22 cellular contexts compared by ENCODE assay signal in the genomic region with DNA sequence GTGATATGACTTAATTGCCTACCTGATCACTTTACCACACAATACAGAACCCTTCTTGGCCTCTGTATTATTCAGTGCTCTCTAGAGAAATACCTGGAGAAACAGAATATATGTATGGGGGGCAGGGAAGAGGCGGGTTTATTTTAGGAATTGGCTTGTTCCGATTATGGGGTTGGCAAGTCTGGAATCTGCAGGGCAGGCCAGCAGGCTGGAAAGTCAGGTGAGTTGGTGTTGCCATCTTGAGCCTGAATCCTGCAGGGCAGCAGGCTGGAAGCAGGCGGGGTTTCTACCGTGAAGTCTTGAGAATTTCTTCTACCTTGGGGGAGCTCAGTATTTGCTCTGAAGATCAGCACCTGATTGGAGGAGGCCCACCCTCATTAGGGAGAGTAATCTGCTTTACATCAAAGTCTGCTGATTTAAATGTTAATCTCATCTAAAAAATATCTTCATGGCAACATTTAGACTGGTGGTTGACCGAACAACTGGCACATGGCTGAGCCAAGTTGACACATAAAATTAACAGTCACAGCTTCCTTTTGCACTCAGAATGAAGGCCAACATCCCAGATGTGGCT.
DNase-seq lines count a peak whose midpoint lies in the region; ATAC-seq and TF ChIP-seq lines count a peak whose summit lies in the region.
"Had no signal": no experiment of that assay in that cellular context is flagged by ENCODE, and none has a peak within 500 bp of the region (broad histone marks: within the 10 kb centered on the region; RNA-seq: fewer than 3 reads in every experiment).

No MANE protein-coding gene starts in this region.

- H3K36me3 Mint-ChIP-seq in Caco-2 (ENCODE audit: insufficient read depth, unreplicated experiment), result peaks cover 5% of the 10 kb centered on the region
- H3K36me3 Mint-ChIP-seq in memory B cell, result peaks cover 24% of the 10 kb centered on the region

- no peak for TF ChIP-seq CTCF in Caco-2 (IDR thresholded peaks at IDR 0.05; ENCODE audit: insufficient read depth in 1 of 2, low read depth in 1 of 2, low read length in 1 of 2, severe bottlenecking in 1 of 2, unreplicated experiment in 1 of 2)

- H3K27me3 ChIP-seq in Caco-2 (replicated peaks; ENCODE audit: control insufficient read depth, insufficient read depth, low read length), result no peaks in the 10 kb centered on the region
- H3K27me3 ChIP-seq: BE2C, Peyer's patch had no signal

- CTCF ChIA-PET in Caco-2 (lab: Charles Lee), result no interaction called here

- peaks cover 5% of the 10 kb centered on the region for H3K4me1 Mint-ChIP-seq in Caco-2 (ENCODE audit: low read depth, unreplicated experiment)
- H3K4me1 Mint-ChIP-seq in memory B cell, result peaks cover 40% of the 10 kb centered on the region

- H3K36me3 ChIP-seq in Caco-2 (ENCODE audit: control insufficient read depth, insufficient read depth, low read length), result no peaks in the 10 kb centered on the region
- H3K36me3 ChIP-seq: BE2C, HAP-1, Peyer's patch had no signal

- intact Hi-C loops in Caco-2 (cut with micrococcal nuclease; ENCODE audit: unreplicated experiment), result no loop called here

- no peaks in the 10 kb centered on the region for H3K27me3 Mint-ChIP-seq in Caco-2 (ENCODE audit: insufficient read depth, unreplicated experiment)
- no peaks in the 10 kb centered on the region for H3K27me3 Mint-ChIP-seq in memory B cell

- 0 out of 2 replicates have a peak, but pooled peaks cover 9% of the 10 kb centered on the region for H3K4me1 ChIP-seq in Caco-2
- H3K4me1 ChIP-seq: BE2C had no signal

- BruUV-seq in Caco-2 (replicated peaks; lab: Mats Ljungman, UMichigan), result no TSS peak

- peak; percentile 26 for DNase-seq in activated CD8-positive, alpha-beta memory T cell treated with anti-CD3 and anti-CD28 coated beads for 24 hours
- no peak for DNase-seq in activated CD8-positive, alpha-beta memory T cell treated with anti-CD3 and anti-CD28 coated beads, Interleukin-2, amount 50 U/mL, for 48 hours
- DNase-seq in Caco-2, result no peak
- DNase-seq in cerebellar cortex (ENCODE audit: low spot score), result peak; percentile 73
- DNase-seq in memory B cell (ENCODE audit: low spot score in 2 of 2), result no peak
- no peak for DNase-seq in activated CD4-positive, alpha-beta T cell treated with anti-CD3 and anti-CD28 coated beads, Interleukin-2, amount 50 U/mL, for 4 hours
- DNase-seq in NCI-H2227 (lab: John Stamatoyannopoulos, UW; ENCODE audit: unreplicated experiment), result no peak
- DNase-seq: BE2C; CD4-positive, CD25-positive, alpha-beta regulatory T cell; COR-L47; GDM1; NCI-H1092 treated with DMSO at 0.1 percent for 48 hours; NCI-H146; NCI-H2029 treated with DMSO at 0.1 percent for 48 hours; NCI-H2171 treated with DMSO at 0.1 percent for 48 hours; NCI-H446 treated with DMSO at 0.1 percent for 48 hours; NCI-H69; NK-92 treated with Interleukin-12 subunit alpha and Interleukin-12 subunit beta, amount 100 ng/mL, for 24 hours; Peyer's patch; SHP77 had no signal

- no peaks in the 10 kb centered on the region for H3K9me3 ChIP-seq in Caco-2
- H3K9me3 ChIP-seq: BE2C, HAP-1, Peyer's patch had no signal

- no peak overlapping the region for H3K4me3 Mint-ChIP-seq in Caco-2 (ENCODE audit: unreplicated experiment)
- no peak overlapping the region for H3K4me3 Mint-ChIP-seq in memory B cell
- H3K4me3 Mint-ChIP-seq: CD4-positive, CD25-positive, alpha-beta regulatory T cell had no signal

- H3K9me3 Mint-ChIP-seq in Caco-2 (ENCODE audit: unreplicated experiment) (no peaks in the 10 kb centered on the region), memory B cell (peaks cover 2% of the 10 kb centered on the region)

- POLR2A ChIA-PET in Caco-2 (lab: Charles Lee), result no interaction called here

- peak overlapping the region; percentile 56 for H3K27ac Mint-ChIP-seq in Caco-2 (ENCODE audit: unreplicated experiment)
- H3K27ac Mint-ChIP-seq in memory B cell, result peak overlapping the region; percentile 42

- H3K4me3 ChIP-seq in Caco-2 (ENCODE audit: low read depth, low read length), result no peak overlapping the region
- H3K4me3 ChIP-seq: HAP-1, Peyer's patch had no signal

- ATAC-seq in memory B cell (ENCODE audit: low read depth) (no peak), HG03354 (IDR thresholded peaks at IDR 0.05; ENCODE audit: poor library complexity, severe bottlenecking, unreplicated experiment) (no peak)

Comparison
In these comparisons a context has a peak if more than half of its experiments do, and no peak if none do; other contexts are left out.
1. DNase-seq: peak in activated CD8-positive, alpha-beta memory T cell treated with anti-CD3 and anti-CD28 coated beads for 24 hours (single experiment) and cerebellar cortex (single experiment); none in activated CD8-positive, alpha-beta memory T cell treated with anti-CD3 and anti-CD28 coated beads, Interleukin-2, amount 50 U/mL, for 48 hours (single experiment), Caco-2 (0 of 2), memory B cell (0 of 2), activated CD4-positive, alpha-beta T cell treated with anti-CD3 and anti-CD28 coated beads, Interleukin-2, amount 50 U/mL, for 4 hours (0 of 2) and NCI-H2227 (single experiment).